8 cellular contexts compared by ENCODE assay signal in the genomic region with DNA sequence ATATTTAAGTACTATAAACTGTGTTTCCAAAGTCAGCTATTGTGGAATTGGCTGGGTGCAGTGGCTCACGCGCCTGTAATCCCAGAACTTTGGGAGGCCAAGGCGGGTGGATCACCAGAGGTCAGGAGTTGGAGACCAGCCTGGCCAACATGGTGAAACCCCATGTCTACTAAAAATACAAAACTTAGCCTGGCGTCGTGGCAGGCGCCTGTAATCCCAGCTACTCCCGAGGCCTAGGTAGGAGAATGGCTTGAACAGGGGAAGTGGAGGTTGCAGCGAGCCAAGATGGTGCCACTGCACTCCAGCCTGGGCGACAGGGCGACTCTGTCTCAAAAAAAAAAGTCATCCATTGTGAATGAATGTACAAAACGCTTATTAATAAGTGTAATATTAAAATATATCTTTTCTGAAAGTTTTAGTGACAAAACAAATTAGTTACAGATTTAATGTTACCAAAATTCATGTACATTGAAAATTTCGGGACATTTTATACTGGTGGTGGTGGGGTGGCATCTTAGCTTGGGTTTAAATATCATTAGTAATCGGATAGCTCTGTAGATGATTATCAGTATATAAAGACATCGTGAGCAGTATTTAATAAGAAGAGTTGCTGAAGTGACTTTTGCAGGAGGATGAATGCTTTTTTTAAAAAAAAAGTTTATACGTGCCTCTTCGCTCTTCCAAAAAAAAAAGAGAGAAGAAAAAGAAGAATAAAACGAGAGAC. TPM values are rescaled to one million over a fixed set of nuclear protein-coding genes. Genes with fewer than 3 reads are reported as not detected.
DNase-seq lines count a peak whose midpoint lies in the region; ATAC-seq and TF ChIP-seq lines count a peak whose summit lies in the region.

No MANE protein-coding gene starts in this region.

- H3K79me2 ChIP-seq in GM23248 (ENCODE audit: insufficient read depth) (peaks cover 95% of the 10 kb centered on the region), OCI-LY7 (ENCODE audit: insufficient read depth, low read depth, low read length) (peaks cover 96% of the 10 kb centered on the region)

- H3K27me3 ChIP-seq in GM23248 (replicated peaks; ENCODE audit: insufficient read depth) = no peaks in the 10 kb centered on the region
- no peaks in the 10 kb centered on the region for H3K27me3 ChIP-seq in rectal smooth muscle tissue (ENCODE audit: control insufficient read depth, insufficient read depth, low read length)

- 45 to 47% methylated on average over 17 of the region's 17 CpGs for whole genome bisulfite sequencing in GM23248 (ENCODE audit: low coverage in 1 of 2, low lambda C conversion rate in 2 of 2, missing lambda C conversion rate in 2 of 2), 2 experiments

- CTCF ChIA-PET in OCI-LY7 (lab: Charles Lee; ENCODE audit: unreplicated experiment) = interaction anchor here (1.0 kb wide), 2 partner anchors 15 to 190 kb away, joined by 3 read pairs; partner anchors contain the start of gene CTH

- H3K9me2 ChIP-seq in GM23248 (ENCODE audit: insufficient read depth) (no peaks in the 10 kb centered on the region), OCI-LY7 (ENCODE audit: insufficient read depth, low read length) (no peaks in the 10 kb centered on the region)

- intact Hi-C loops in OCI-LY7 (cut with micrococcal nuclease; ENCODE audit: unreplicated experiment) = loop anchor here (1.0 kb wide), 2 partner anchors 15 to 134 kb away; partner anchors contain the start of genes ANKRD13C and LRRC40

- H3K4me1 ChIP-seq in GM23248 (ENCODE audit: insufficient read depth) (peaks cover 25% of the 10 kb centered on the region), OCI-LY7 (ENCODE audit: insufficient read depth, low read length, poor library complexity, severe bottlenecking) (peaks cover 49% of the 10 kb centered on the region), rectal smooth muscle tissue (ENCODE audit: control insufficient read depth, insufficient read depth, low read length) (peaks cover 26% of the 10 kb centered on the region)

- H4K20me1 ChIP-seq in GM23248 (ENCODE audit: insufficient read depth) = peaks cover 22% of the 10 kb centered on the region; the same call in 1 of the 2 replicates
- H4K20me1 ChIP-seq in OCI-LY7 (ENCODE audit: insufficient read depth, low read length) = peaks cover 24% of the 10 kb centered on the region

- TF ChIP-seq CTCF in GM12875 (IDR thresholded peaks at IDR 0.05; ENCODE audit: borderline replicate concordance, insufficient read depth, low read depth, low read length) = no peak
- no peak for TF ChIP-seq CTCF in OCI-LY7 (conservative IDR thresholded peaks at IDR 0.05; ENCODE audit: low read length)

- H3K9ac ChIP-seq in GM23248 (peak overlapping the region; percentile 97), rectal smooth muscle tissue (ENCODE audit: low read length) (no peak overlapping the region)

- no peak for ATAC-seq in esophagus mucosa

- H2AFZ ChIP-seq in GM23248 (peak overlapping the region; percentile 83), OCI-LY7 (ENCODE audit: low read length) (peak overlapping the region; percentile 87; the same call in 1 of the 2 replicates)

- in situ Hi-C loops in GM23248 (cut with MboI) = no loop called here

- H3K4me3 ChIP-seq in GM12875 (ENCODE audit: low read depth, low read length) (peak overlapping the region; percentile 14), GM23248 (peak overlapping the region; percentile 95), OCI-LY7 (ENCODE audit: low read depth, low read length, poor library complexity, severe bottlenecking) (peak overlapping the region; percentile 90), rectal smooth muscle tissue (ENCODE audit: low read length) (peak overlapping the region; percentile 80)

- DNase-seq in GM23248 = no peak
- no peak for DNase-seq in OCI-LY7 (ENCODE audit: low spot score)
- no peak for DNase-seq in epithelial cell of prostate (ENCODE audit: low read depth, low spot score)
- no peak for DNase-seq in activated CD4-positive, CD25-positive, alpha-beta regulatory T cell (lab: John Stamatoyannopoulos, UW)
- DNase-seq in NCI-H226 = no peak

- H3K36me3 ChIP-seq in GM23248 (ENCODE audit: low read depth) = peaks cover 36% of the 10 kb centered on the region
- H3K36me3 ChIP-seq in OCI-LY7 (ENCODE audit: insufficient read depth, low read length) = peaks cover 66% of the 10 kb centered on the region
- H3K36me3 ChIP-seq in rectal smooth muscle tissue (ENCODE audit: control insufficient read depth, insufficient read depth, low read length) = no peaks in the 10 kb centered on the region

- POLR2A ChIA-PET in OCI-LY7 (lab: Charles Lee) = interaction anchor here (0.7 to 5.1 kb wide), 12 partner anchors 8 to 190 kb away, joined by 3 to 92 read pairs (median 3); partner anchors contain the start of genes CTH and LRRC40

- peak overlapping the region; percentile 93 for H3K27ac ChIP-seq in GM23248
- peak overlapping the region; percentile 92 for H3K27ac ChIP-seq in OCI-LY7 (ENCODE audit: low read depth, low read length, poor library complexity, severe bottlenecking)
- H3K27ac ChIP-seq in epithelial cell of prostate = peak overlapping the region; percentile 94
- H3K27ac ChIP-seq in rectal smooth muscle tissue (ENCODE audit: low read depth, low read length) = peak overlapping the region; percentile 59

- peaks cover 27% of the 10 kb centered on the region for H3F3A ChIP-seq in GM23248 (ENCODE audit: insufficient read depth)

- TSS peak; percentile 95 for BruUV-seq in OCI-LY7 (replicated peaks; lab: Mats Ljungman, UMichigan)

- no peaks in the 10 kb centered on the region for H3K9me3 ChIP-seq in GM23248 (ENCODE audit: low read depth)
- H3K9me3 ChIP-seq in OCI-LY7 (ENCODE audit: low read length) = no peaks in the 10 kb centered on the region

- H3K4me2 ChIP-seq in GM23248 (ENCODE audit: unreplicated experiment) (peak overlapping the region; percentile 98), OCI-LY7 (ENCODE audit: low read length) (peak overlapping the region; percentile 82)

RNA-seq across cellular contexts. Expression of gene SRSF11, which starts 0.5 kb away (rescaled TPM):
- total RNA-seq in GM23248 (2014; rRNA removed; shearing (Covaris generic)) = 110 and 122 TPM in 2 replicates
- 134 and 157 TPM in 2 replicates for polyA plus RNA-seq in GM23248 (2016; fragmentation: Nextera tagmentation; extraction: Ambion mirVana)
- 165 and 198 TPM in 2 replicates for total RNA-seq in OCI-LY7 (2014; rRNA removed; shearing (Covaris generic))
- total RNA-seq in OCI-LY7 (2022) = 245 and 265 TPM in 2 replicates
- 65.4 TPM for total RNA-seq in esophagus mucosa

RNA-seq across cellular contexts. Expression of gene LRRC40, which starts 15.3 kb away (rescaled TPM):
- total RNA-seq in GM23248 (2014; rRNA removed; shearing (Covaris generic)) = 18.8 and 24.1 TPM in 2 replicates
- polyA plus RNA-seq in GM23248 (2016; fragmentation: Nextera tagmentation; extraction: Ambion mirVana) = 15.7 and 16.4 TPM in 2 replicates
- total RNA-seq in OCI-LY7 (2014; rRNA removed; shearing (Covaris generic)) = 20.1 and 20.3 TPM in 2 replicates
- 22.0 and 23.5 TPM in 2 replicates for total RNA-seq in OCI-LY7 (2022)
- 9.1 TPM for total RNA-seq in esophagus mucosa

Comparison
In these comparisons a context has a peak if more than half of its experiments do, and no peak if none do; other contexts are left out.
1. H3K4me3 ChIP-seq: peak in every context shown above with its lines; median percentile 95 in GM23248; 90 in OCI-LY7; 80 in rectal smooth muscle tissue; 14 in GM12875.